Comparison of ENCODE assay signal across 21 cellular contexts in the genomic region with DNA sequence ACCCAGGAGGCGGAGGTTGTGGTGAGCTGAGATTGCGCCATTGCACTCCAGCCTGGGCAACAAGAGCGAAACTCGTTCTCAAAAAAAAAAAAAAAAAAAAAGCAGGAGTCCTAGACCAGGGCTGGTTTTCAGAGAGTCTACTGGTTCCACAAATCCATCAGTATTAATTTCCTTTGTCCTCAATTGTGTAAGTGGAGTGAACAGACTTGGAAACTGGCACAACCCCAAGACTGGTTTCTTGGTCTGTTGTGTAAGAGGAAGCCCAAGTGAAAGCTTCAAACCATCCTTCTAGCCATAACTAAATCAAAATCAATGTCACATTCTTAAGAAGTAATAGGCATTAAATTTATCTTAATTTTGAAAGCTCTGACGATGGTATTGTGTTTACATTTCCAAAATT.
"Had no signal": no experiment of that assay in that cellular context is flagged by ENCODE, and none has a peak within 500 bp of the region (broad histone marks: within the 10 kb centered on the region; RNA-seq: fewer than 3 reads in every experiment).

No MANE protein-coding gene starts in this region.

- ATAC-seq: activated CD8-positive, alpha-beta T cell treated with anti-CD3 and anti-CD28 coated beads, Interleukin-2, amount 10 ng/mL, durations not matched to agents 7 days and 5 days; activated naive CD8-positive, alpha-beta T cell treated with anti-CD3 and anti-CD28 coated beads, Interleukin-2, amount 50 U/mL, for 24 hours; gastrocnemius medialis; left lung had no signal

- H3K27ac Mint-ChIP-seq: activated CD4-positive, alpha-beta T cell treated with anti-CD3 and anti-CD28 coated beads, Interleukin-2, amount 10 ng/mL, durations not matched to agents 24 days and 14 days; activated CD8-positive, alpha-beta T cell treated with anti-CD3 and anti-CD28 coated beads, Interleukin-2, amount 10 ng/mL, durations not matched to agents 7 days and 5 days; activated naive CD4-positive, alpha-beta T cell treated with anti-CD3 and anti-CD28 coated beads, Interleukin-2, amount 10 ng/mL, durations not matched to agents 7 days and 5 days; activated naive CD8-positive, alpha-beta T cell treated with anti-CD3 and anti-CD28 coated beads, Interleukin-2, amount 50 U/mL, for 24 hours; activated T-cell treated with anti-CD3 and anti-CD28 coated beads, Interleukin-2, amount 50 U/mL, for 24 hours had no signal

- H3K4me1 Mint-ChIP-seq: activated CD4-positive, alpha-beta T cell treated with anti-CD3 and anti-CD28 coated beads, Interleukin-2, amount 10 ng/mL, durations not matched to agents 24 days and 14 days; activated naive CD4-positive, alpha-beta T cell treated with anti-CD3 and anti-CD28 coated beads, Interleukin-2, amount 10 ng/mL, durations not matched to agents 7 days and 5 days; activated naive CD8-positive, alpha-beta T cell treated with anti-CD3 and anti-CD28 coated beads, Interleukin-2, amount 50 U/mL, for 24 hours had no signal

- H3K9me3 Mint-ChIP-seq: activated CD4-positive, alpha-beta T cell treated with anti-CD3 and anti-CD28 coated beads, Interleukin-2, amount 10 ng/mL, durations not matched to agents 24 days and 14 days; activated naive CD4-positive, alpha-beta T cell treated with anti-CD3 and anti-CD28 coated beads, Interleukin-2, amount 10 ng/mL, durations not matched to agents 7 days and 5 days; activated naive CD8-positive, alpha-beta T cell treated with anti-CD3 and anti-CD28 coated beads, Interleukin-2, amount 50 U/mL, for 24 hours; activated T-cell treated with anti-CD3 and anti-CD28 coated beads, Interleukin-2, amount 50 U/mL, for 24 hours had no signal

- H3K4me3 Mint-ChIP-seq: activated CD4-positive, alpha-beta T cell treated with anti-CD3 and anti-CD28 coated beads, Interleukin-2, amount 10 ng/mL, durations not matched to agents 24 days and 14 days; activated CD8-positive, alpha-beta T cell treated with anti-CD3 and anti-CD28 coated beads, Interleukin-2, amount 10 ng/mL, durations not matched to agents 7 days and 5 days; activated naive CD4-positive, alpha-beta T cell treated with anti-CD3 and anti-CD28 coated beads, Interleukin-2, amount 10 ng/mL, durations not matched to agents 7 days and 5 days; activated naive CD8-positive, alpha-beta T cell treated with anti-CD3 and anti-CD28 coated beads, Interleukin-2, amount 50 U/mL, for 24 hours; activated T-cell treated with anti-CD3 and anti-CD28 coated beads, Interleukin-2, amount 50 U/mL, for 24 hours had no signal

- H3K27me3 Mint-ChIP-seq: activated naive CD8-positive, alpha-beta T cell treated with anti-CD3 and anti-CD28 coated beads, Interleukin-2, amount 50 U/mL, for 24 hours had no signal

- H3K36me3 Mint-ChIP-seq: activated naive CD4-positive, alpha-beta T cell treated with anti-CD3 and anti-CD28 coated beads, Interleukin-2, amount 10 ng/mL, durations not matched to agents 7 days and 5 days had no signal

- DNase-seq: activated CD4-positive, alpha-beta T cell treated with anti-CD3 and anti-CD28 coated beads, Interleukin-2, amount 10 ng/mL, durations not matched to agents 24 days and 14 days; activated CD8-positive, alpha-beta T cell treated with anti-CD3 and anti-CD28 coated beads, Interleukin-2, amount 10 ng/mL, durations not matched to agents 7 days and 5 days; activated effector memory CD4-positive, alpha-beta T cell treated with Interleukin-2 at 50 U/mL for 16 hours; activated naive CD4-positive, alpha-beta T cell treated with anti-CD3 and anti-CD28 coated beads, Interleukin-2, amount 10 ng/mL, durations not matched to agents 7 days and 5 days; activated naive CD8-positive, alpha-beta T cell treated with anti-CD3 and anti-CD28 coated beads, Interleukin-2, amount 50 U/mL, for 24 hours; activated T-cell treated with anti-CD3 and anti-CD28 coated beads, Interleukin-2, amount 50 U/mL, for 24 hours; cerebellar nuclear complex; effector CD4-positive, alpha-beta T cell; esophagus squamous epithelium; gastrocnemius medialis; head of caudate nucleus; left lung; occipital lobe; retina; stimulated activated CD4-positive, alpha-beta T cell treated with anti-CD3 and anti-CD28 coated beads, Interleukin-2, amount 100 ng/mL, for 24 hours; stimulated activated naive CD4-positive, alpha-beta T cell treated with Interleukin-2 at 50 U/mL for 16 hours; substantia nigra; T-helper 1 cell; T1000; tibial artery had no signal

- H3K4me3 ChIP-seq: ascending aorta, esophagus squamous epithelium, gastrocnemius medialis, left lung, tibial artery had no signal
